26 cellular contexts compared by ENCODE assay signal in the genomic region with DNA sequence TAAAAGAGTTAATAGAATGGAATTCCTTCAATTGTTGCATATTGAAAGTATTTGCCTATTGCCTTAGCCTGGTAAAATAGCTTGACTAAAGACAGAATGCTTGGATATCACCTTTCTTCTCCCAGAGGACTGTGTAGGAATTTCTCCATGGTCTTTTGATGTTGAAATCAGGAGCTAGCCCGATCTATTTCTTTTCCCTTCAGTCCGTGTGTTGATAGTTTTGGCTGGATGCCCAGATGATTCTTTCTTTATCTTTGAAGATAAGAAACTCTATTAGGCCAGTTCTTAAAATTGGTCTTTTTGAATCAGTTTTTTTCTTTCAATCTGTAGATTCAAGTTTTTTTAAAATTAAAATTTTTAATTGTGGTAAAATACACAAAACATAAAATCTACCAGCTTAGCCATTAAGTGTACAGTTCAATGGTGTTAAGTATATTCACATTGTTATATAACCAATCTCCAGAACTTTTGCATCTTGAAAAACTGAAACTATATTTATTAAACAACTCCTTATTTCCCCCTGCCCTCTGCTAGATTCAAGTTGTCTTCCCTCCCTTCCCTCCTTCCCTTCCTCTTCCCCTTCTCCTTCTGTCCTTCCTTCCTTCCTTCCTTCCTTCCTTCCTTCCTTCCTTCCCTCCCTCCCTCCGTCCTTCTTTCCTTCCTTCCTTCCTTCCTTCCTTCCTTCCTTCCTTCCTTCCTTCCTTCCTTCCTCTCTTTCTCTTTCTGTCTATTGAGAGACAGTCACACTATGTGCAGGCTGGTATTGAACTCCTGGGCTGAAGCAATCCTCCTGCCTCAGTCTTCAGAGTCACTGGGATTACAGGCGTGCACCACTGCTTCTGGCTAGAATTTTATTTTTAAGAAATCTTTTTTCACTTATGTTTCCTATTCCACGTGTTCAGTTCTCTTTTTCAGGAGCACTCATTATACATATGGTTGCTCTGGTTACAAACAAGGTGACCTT. TPM values are rescaled to one million over a fixed set of nuclear protein-coding genes. Genes with fewer than 3 reads are reported as not detected.
"Had no signal": no experiment of that assay in that cellular context is flagged by ENCODE, and none has a peak within 500 bp of the region (broad histone marks: within the 10 kb centered on the region; RNA-seq: fewer than 3 reads in every experiment).

No MANE protein-coding gene starts in this region.

- H3K27ac ChIP-seq: ascending aorta, epithelial cell of prostate, neural progenitor cell, suprapubic skin, transverse colon had no signal

- H3K4me3 ChIP-seq: ascending aorta, neural progenitor cell, suprapubic skin, transverse colon had no signal

- H2AFZ ChIP-seq: neural progenitor cell had no signal

- H3K4me1 Mint-ChIP-seq: activated CD4-positive, alpha-beta memory T cell treated with anti-CD3 and anti-CD28 coated beads, Interleukin-2, amount 10 ng/mL, durations not matched to agents 7 days and 5 days; activated CD8-positive, alpha-beta memory T cell treated with anti-CD3 and anti-CD28 coated beads, Interleukin-2, amount 10 ng/mL, durations not matched to agents 7 days and 5 days; activated naive CD8-positive, alpha-beta T cell treated with anti-CD3 and anti-CD28 coated beads, Interleukin-2, amount 50 U/mL, for 24 hours; memory B cell; naive thymus-derived CD4-positive, alpha-beta T cell; neural progenitor cell; stimulated activated naive CD8-positive, alpha-beta T cell treated with anti-CD3 and anti-CD28 coated beads, Interleukin-15, amount 100 ng/mL, for 72 hours; T-cell had no signal

- H3K4me2 ChIP-seq: neural progenitor cell had no signal

- H3K4me1 ChIP-seq: ascending aorta, neural progenitor cell, suprapubic skin, transverse colon had no signal

- H3K36me3 Mint-ChIP-seq: neural progenitor cell had no signal

- H3K36me3 ChIP-seq: ascending aorta, neural progenitor cell, suprapubic skin, transverse colon had no signal

- H3K9me3 ChIP-seq: ascending aorta, suprapubic skin, transverse colon had no signal

- DNase-seq: activated CD4-positive, alpha-beta memory T cell treated with anti-CD3 and anti-CD28 coated beads, Interleukin-2, amount 10 ng/mL, durations not matched to agents 7 days and 5 days; activated CD4-positive, alpha-beta T cell treated with anti-CD3 and anti-CD28 coated beads for 48 hours; activated CD4-positive, CD25-positive, alpha-beta regulatory T cell; activated CD8-positive, alpha-beta memory T cell treated with anti-CD3 and anti-CD28 coated beads, Interleukin-2, amount 10 ng/mL, durations not matched to agents 7 days and 5 days; activated naive CD4-positive, alpha-beta T cell treated with anti-CD3 and anti-CD28 coated beads for 36 hours; activated naive CD8-positive, alpha-beta T cell treated with anti-CD3 and anti-CD28 coated beads, Interleukin-2, amount 50 U/mL, for 24 hours; activated T-cell treated with anti-CD3 and anti-CD28 coated beads, Interleukin-2, amount 50 U/mL, for 1 hour; kidney glomerular epithelial cell; naive thymus-derived CD4-positive, alpha-beta T cell; stimulated activated naive CD8-positive, alpha-beta T cell treated with anti-CD3 and anti-CD28 coated beads, Interleukin-15, amount 100 ng/mL, for 72 hours; T-cell; transverse colon had no signal

- H3K9ac ChIP-seq: neural progenitor cell had no signal

- ATAC-seq: activated CD8-positive, alpha-beta memory T cell treated with anti-CD3 and anti-CD28 coated beads, Interleukin-2, amount 10 ng/mL, durations not matched to agents 7 days and 5 days; activated naive CD8-positive, alpha-beta T cell treated with anti-CD3 and anti-CD28 coated beads, Interleukin-2, amount 50 U/mL, for 24 hours; naive thymus-derived CD4-positive, alpha-beta T cell; stimulated activated naive CD8-positive, alpha-beta T cell treated with anti-CD3 and anti-CD28 coated beads, Interleukin-15, amount 100 ng/mL, for 72 hours; T-cell had no signal

- H3K4me3 Mint-ChIP-seq: activated CD4-positive, alpha-beta memory T cell treated with anti-CD3 and anti-CD28 coated beads, Interleukin-2, amount 10 ng/mL, durations not matched to agents 7 days and 5 days; activated CD8-positive, alpha-beta memory T cell treated with anti-CD3 and anti-CD28 coated beads, Interleukin-2, amount 10 ng/mL, durations not matched to agents 7 days and 5 days; activated naive CD4-positive, alpha-beta T cell treated with anti-CD3 and anti-CD28 coated beads for 36 hours; activated naive CD8-positive, alpha-beta T cell treated with anti-CD3 and anti-CD28 coated beads, Interleukin-2, amount 50 U/mL, for 24 hours; memory B cell; neural progenitor cell; stimulated activated naive CD8-positive, alpha-beta T cell treated with anti-CD3 and anti-CD28 coated beads, Interleukin-15, amount 100 ng/mL, for 72 hours; T-cell had no signal

RNA-seq across cellular contexts. Expression of a gene that starts 10.1 kb away (rescaled TPM):
- total RNA-seq: activated CD4-positive, alpha-beta memory T cell treated with anti-CD3 and anti-CD28 coated beads, Interleukin-2, amount 10 ng/mL, durations not matched to agents 7 days and 5 days; activated CD8-positive, alpha-beta memory T cell treated with anti-CD3 and anti-CD28 coated beads, Interleukin-2, amount 10 ng/mL, durations not matched to agents 7 days and 5 days; activated naive CD4-positive, alpha-beta T cell treated with anti-CD3 and anti-CD28 coated beads for 36 hours; activated T-helper 2 cell treated with anti-CD3 and anti-CD28 coated beads, Interferon-gamma antibody, Interleukin-2, Interleukin-4, amounts not matched to agents 10 μg/mL and 5 μg/mL and 100 μg/mL, durations not matched to agents 14 hours and 24 hours and 36 hours; ascending aorta; bronchial epithelial cell; dermis microvascular lymphatic vessel endothelial cell; frontal cortex; liver; mucosa of gallbladder; naive thymus-derived CD4-positive, alpha-beta T cell; osteoblast; progenitor cell of endocrine pancreas; skeletal muscle tissue; T-cell; transverse colon had no signal
- polyA plus RNA-seq: liver; naive thymus-derived CD4-positive, alpha-beta T cell had no signal

RNA-seq across cellular contexts. Expression of a gene that starts 23.6 kb away (rescaled TPM):
- total RNA-seq: activated CD4-positive, alpha-beta memory T cell treated with anti-CD3 and anti-CD28 coated beads, Interleukin-2, amount 10 ng/mL, durations not matched to agents 7 days and 5 days; activated CD8-positive, alpha-beta memory T cell treated with anti-CD3 and anti-CD28 coated beads, Interleukin-2, amount 10 ng/mL, durations not matched to agents 7 days and 5 days; activated naive CD4-positive, alpha-beta T cell treated with anti-CD3 and anti-CD28 coated beads for 36 hours; activated T-helper 2 cell treated with anti-CD3 and anti-CD28 coated beads, Interferon-gamma antibody, Interleukin-2, Interleukin-4, amounts not matched to agents 10 μg/mL and 5 μg/mL and 100 μg/mL, durations not matched to agents 14 hours and 24 hours and 36 hours; ascending aorta; bronchial epithelial cell; dermis microvascular lymphatic vessel endothelial cell; frontal cortex; liver; mucosa of gallbladder; naive thymus-derived CD4-positive, alpha-beta T cell; osteoblast; progenitor cell of endocrine pancreas; skeletal muscle tissue; T-cell; transverse colon had no signal
- polyA plus RNA-seq: liver; naive thymus-derived CD4-positive, alpha-beta T cell had no signal

RNA-seq across cellular contexts. Expression of a gene that starts 36.1 kb away (rescaled TPM):
- total RNA-seq: activated CD4-positive, alpha-beta memory T cell treated with anti-CD3 and anti-CD28 coated beads, Interleukin-2, amount 10 ng/mL, durations not matched to agents 7 days and 5 days; activated CD8-positive, alpha-beta memory T cell treated with anti-CD3 and anti-CD28 coated beads, Interleukin-2, amount 10 ng/mL, durations not matched to agents 7 days and 5 days; activated naive CD4-positive, alpha-beta T cell treated with anti-CD3 and anti-CD28 coated beads for 36 hours; activated T-helper 2 cell treated with anti-CD3 and anti-CD28 coated beads, Interferon-gamma antibody, Interleukin-2, Interleukin-4, amounts not matched to agents 10 μg/mL and 5 μg/mL and 100 μg/mL, durations not matched to agents 14 hours and 24 hours and 36 hours; bronchial epithelial cell; dermis microvascular lymphatic vessel endothelial cell; naive thymus-derived CD4-positive, alpha-beta T cell; T-cell had no signal
- polyA plus RNA-seq: naive thymus-derived CD4-positive, alpha-beta T cell had no signal
